In the genomic region with DNA sequence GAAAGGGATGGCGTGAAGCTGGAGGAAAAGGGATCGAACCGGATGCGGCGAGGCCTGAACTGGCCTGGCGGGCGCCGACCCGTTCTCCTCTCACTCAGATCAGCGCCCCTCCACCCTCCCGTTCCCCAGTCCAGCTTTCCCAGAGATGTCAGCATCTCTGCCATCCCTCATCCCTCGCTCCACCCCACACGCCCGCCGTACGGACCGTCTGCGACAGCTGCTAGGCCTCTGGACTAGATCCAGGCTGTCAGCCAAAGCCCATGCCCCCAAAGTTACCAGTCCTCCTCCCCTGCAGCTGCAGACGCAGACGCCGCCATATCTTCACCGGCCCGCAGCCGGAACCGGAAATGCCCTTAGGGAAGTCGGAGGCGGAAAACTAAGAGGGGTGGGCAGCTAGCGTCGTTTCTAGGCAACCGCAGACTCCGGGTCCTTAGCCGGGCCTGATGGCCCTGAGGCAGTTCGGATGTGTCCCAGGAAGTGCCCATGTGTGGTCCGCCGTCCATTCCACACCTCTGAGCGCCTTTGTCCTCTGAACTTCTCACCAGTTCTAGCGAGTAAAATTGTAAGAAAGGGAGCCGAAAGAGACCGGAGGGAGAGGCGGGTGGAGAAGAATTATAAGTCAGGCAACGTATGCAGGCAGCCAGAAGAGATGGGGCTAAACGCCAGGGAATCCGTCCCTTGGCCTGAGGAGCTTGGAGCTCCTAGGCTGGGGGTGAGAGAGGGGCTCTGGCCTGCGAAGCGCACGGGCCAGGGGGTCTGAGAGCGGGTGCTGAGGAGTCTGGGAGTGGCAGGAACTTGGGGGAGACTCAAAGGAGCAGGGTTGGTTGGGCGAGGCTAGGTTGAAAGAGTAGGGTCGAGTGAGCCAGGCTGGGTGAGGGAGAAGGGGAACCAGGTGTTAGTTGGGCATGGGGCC, we compare ENCODE assay signal across 1 cellular context.
TF ChIP-seq lines count a peak whose summit lies in the region.

A gene with protein sequence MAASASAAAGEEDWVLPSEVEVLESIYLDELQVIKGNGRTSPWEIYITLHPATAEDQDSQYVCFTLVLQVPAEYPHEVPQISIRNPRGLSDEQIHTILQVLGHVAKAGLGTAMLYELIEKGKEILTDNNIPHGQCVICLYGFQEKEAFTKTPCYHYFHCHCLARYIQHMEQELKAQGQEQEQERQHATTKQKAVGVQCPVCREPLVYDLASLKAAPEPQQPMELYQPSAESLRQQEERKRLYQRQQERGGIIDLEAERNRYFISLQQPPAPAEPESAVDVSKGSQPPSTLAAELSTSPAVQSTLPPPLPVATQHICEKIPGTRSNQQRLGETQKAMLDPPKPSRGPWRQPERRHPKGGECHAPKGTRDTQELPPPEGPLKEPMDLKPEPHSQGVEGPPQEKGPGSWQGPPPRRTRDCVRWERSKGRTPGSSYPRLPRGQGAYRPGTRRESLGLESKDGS (minus strand): TSS at position 349 of the 913 bp plus-strand sequence. CDS start 32 bp downstream, at position 317.
A gene with protein sequence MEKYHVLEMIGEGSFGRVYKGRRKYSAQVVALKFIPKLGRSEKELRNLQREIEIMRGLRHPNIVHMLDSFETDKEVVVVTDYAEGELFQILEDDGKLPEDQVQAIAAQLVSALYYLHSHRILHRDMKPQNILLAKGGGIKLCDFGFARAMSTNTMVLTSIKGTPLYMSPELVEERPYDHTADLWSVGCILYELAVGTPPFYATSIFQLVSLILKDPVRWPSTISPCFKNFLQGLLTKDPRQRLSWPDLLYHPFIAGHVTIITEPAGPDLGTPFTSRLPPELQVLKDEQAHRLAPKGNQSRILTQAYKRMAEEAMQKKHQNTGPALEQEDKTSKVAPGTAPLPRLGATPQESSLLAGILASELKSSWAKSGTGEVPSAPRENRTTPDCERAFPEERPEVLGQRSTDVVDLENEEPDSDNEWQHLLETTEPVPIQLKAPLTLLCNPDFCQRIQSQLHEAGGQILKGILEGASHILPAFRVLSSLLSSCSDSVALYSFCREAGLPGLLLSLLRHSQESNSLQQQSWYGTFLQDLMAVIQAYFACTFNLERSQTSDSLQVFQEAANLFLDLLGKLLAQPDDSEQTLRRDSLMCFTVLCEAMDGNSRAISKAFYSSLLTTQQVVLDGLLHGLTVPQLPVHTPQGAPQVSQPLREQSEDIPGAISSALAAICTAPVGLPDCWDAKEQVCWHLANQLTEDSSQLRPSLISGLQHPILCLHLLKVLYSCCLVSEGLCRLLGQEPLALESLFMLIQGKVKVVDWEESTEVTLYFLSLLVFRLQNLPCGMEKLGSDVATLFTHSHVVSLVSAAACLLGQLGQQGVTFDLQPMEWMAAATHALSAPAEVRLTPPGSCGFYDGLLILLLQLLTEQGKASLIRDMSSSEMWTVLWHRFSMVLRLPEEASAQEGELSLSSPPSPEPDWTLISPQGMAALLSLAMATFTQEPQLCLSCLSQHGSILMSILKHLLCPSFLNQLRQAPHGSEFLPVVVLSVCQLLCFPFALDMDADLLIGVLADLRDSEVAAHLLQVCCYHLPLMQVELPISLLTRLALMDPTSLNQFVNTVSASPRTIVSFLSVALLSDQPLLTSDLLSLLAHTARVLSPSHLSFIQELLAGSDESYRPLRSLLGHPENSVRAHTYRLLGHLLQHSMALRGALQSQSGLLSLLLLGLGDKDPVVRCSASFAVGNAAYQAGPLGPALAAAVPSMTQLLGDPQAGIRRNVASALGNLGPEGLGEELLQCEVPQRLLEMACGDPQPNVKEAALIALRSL (N-terminal part only) (plus strand): TSS at position 433 of the 913 bp plus-strand sequence. CDS start 744 bp downstream, outside the sequence.

TF ChIP-seq in HepG2, 621 proteins besides CTCF, POLR2A, EP300 and RAD21 (continued from another document and continues in another):
- TF ChIP-seq, protein P1, sequence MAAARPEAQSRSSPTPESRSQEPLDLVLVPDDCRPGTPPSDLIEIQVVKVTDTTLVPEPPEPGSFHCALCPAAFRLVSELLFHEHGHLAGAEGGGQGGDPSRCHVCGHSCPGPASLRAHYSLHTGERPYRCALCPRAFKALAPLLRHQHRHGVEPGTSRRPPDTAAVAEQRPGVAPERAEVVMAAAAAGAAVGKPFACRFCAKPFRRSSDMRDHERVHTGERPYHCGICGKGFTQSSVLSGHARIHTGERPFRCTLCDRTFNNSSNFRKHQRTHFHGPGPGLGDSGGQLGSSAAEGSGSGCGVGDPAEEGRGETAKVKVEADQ (CRISPR knock-in tag; IDR thresholded peaks at IDR 0.05; ENCODE audit: borderline replicate concordance), result no peak
- TF ChIP-seq HNRNPH1 (optimal IDR thresholded peaks at IDR 0.05; ENCODE audit: low read depth, low read length) (no peak), ZNF143 (CRISPR knock-in tag; IDR thresholded peaks at IDR 0.05) (peak; percentile 42; the same call in 1 of the 2 replicates), HIVEP1 (CRISPR knock-in tag; IDR thresholded peaks at IDR 0.05) (peak; percentile 62; the same call in 1 of the 2 replicates), ZNF839 (CRISPR knock-in tag; IDR thresholded peaks at IDR 0.05; ENCODE audit: borderline replicate concordance) (peak; percentile 74; the same call in 1 of the 2 replicates), SOX5 (CRISPR knock-in tag; IDR thresholded peaks at IDR 0.05; ENCODE audit: borderline replicate concordance) (peak; percentile 18; the same call in 1 of the 2 replicates), ZNF383 (CRISPR knock-in tag; IDR thresholded peaks at IDR 0.05; ENCODE audit: borderline replicate concordance) (no peak), SSRP1 (CRISPR knock-in tag; IDR thresholded peaks at IDR 0.05) (no peak), ZBTB42 (CRISPR knock-in tag; IDR thresholded peaks at IDR 0.05) (peak; percentile 58; the same call in 1 of the 2 replicates), HOXA9 (CRISPR knock-in tag; IDR thresholded peaks at IDR 0.05; ENCODE audit: borderline replicate concordance) (no peak), MATR3 (CRISPR knock-in tag; IDR thresholded peaks at IDR 0.05) (no peak), ZNF747 (CRISPR knock-in tag; IDR thresholded peaks at IDR 0.05; ENCODE audit: borderline replicate concordance) (no peak)
- TF ChIP-seq, protein P2, sequence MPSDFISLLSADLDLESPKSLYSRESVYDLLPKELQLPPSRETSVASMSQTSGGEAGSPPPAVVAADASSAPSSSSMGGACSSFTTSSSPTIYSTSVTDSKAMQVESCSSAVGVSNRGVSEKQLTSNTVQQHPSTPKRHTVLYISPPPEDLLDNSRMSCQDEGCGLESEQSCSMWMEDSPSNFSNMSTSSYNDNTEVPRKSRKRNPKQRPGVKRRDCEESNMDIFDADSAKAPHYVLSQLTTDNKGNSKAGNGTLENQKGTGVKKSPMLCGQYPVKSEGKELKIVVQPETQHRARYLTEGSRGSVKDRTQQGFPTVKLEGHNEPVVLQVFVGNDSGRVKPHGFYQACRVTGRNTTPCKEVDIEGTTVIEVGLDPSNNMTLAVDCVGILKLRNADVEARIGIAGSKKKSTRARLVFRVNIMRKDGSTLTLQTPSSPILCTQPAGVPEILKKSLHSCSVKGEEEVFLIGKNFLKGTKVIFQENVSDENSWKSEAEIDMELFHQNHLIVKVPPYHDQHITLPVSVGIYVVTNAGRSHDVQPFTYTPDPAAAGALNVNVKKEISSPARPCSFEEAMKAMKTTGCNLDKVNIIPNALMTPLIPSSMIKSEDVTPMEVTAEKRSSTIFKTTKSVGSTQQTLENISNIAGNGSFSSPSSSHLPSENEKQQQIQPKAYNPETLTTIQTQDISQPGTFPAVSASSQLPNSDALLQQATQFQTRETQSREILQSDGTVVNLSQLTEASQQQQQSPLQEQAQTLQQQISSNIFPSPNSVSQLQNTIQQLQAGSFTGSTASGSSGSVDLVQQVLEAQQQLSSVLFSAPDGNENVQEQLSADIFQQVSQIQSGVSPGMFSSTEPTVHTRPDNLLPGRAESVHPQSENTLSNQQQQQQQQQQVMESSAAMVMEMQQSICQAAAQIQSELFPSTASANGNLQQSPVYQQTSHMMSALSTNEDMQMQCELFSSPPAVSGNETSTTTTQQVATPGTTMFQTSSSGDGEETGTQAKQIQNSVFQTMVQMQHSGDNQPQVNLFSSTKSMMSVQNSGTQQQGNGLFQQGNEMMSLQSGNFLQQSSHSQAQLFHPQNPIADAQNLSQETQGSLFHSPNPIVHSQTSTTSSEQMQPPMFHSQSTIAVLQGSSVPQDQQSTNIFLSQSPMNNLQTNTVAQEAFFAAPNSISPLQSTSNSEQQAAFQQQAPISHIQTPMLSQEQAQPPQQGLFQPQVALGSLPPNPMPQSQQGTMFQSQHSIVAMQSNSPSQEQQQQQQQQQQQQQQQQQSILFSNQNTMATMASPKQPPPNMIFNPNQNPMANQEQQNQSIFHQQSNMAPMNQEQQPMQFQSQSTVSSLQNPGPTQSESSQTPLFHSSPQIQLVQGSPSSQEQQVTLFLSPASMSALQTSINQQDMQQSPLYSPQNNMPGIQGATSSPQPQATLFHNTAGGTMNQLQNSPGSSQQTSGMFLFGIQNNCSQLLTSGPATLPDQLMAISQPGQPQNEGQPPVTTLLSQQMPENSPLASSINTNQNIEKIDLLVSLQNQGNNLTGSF (CRISPR knock-in tag; IDR thresholded peaks at IDR 0.05), result 0 out of 2 replicates have a peak, but pooled peaks have one; percentile 18
- TF ChIP-seq, protein P3, sequence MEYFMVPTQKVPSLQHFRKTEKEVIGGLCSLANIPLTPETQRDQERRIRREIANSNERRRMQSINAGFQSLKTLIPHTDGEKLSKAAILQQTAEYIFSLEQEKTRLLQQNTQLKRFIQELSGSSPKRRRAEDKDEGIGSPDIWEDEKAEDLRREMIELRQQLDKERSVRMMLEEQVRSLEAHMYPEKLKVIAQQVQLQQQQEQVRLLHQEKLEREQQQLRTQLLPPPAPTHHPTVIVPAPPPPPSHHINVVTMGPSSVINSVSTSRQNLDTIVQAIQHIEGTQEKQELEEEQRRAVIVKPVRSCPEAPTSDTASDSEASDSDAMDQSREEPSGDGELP (IDR thresholded peaks at IDR 0.05; ENCODE audit: borderline replicate concordance, low read depth), result peak; percentile 25; the same call in 1 of the 2 replicates
- TF ChIP-seq, protein P4, sequence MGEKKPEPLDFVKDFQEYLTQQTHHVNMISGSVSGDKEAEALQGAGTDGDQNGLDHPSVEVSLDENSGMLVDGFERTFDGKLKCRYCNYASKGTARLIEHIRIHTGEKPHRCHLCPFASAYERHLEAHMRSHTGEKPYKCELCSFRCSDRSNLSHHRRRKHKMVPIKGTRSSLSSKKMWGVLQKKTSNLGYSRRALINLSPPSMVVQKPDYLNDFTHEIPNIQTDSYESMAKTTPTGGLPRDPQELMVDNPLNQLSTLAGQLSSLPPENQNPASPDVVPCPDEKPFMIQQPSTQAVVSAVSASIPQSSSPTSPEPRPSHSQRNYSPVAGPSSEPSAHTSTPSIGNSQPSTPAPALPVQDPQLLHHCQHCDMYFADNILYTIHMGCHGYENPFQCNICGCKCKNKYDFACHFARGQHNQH (CRISPR knock-in tag; IDR thresholded peaks at IDR 0.05), result no peak
- TF ChIP-seq, protein P5, sequence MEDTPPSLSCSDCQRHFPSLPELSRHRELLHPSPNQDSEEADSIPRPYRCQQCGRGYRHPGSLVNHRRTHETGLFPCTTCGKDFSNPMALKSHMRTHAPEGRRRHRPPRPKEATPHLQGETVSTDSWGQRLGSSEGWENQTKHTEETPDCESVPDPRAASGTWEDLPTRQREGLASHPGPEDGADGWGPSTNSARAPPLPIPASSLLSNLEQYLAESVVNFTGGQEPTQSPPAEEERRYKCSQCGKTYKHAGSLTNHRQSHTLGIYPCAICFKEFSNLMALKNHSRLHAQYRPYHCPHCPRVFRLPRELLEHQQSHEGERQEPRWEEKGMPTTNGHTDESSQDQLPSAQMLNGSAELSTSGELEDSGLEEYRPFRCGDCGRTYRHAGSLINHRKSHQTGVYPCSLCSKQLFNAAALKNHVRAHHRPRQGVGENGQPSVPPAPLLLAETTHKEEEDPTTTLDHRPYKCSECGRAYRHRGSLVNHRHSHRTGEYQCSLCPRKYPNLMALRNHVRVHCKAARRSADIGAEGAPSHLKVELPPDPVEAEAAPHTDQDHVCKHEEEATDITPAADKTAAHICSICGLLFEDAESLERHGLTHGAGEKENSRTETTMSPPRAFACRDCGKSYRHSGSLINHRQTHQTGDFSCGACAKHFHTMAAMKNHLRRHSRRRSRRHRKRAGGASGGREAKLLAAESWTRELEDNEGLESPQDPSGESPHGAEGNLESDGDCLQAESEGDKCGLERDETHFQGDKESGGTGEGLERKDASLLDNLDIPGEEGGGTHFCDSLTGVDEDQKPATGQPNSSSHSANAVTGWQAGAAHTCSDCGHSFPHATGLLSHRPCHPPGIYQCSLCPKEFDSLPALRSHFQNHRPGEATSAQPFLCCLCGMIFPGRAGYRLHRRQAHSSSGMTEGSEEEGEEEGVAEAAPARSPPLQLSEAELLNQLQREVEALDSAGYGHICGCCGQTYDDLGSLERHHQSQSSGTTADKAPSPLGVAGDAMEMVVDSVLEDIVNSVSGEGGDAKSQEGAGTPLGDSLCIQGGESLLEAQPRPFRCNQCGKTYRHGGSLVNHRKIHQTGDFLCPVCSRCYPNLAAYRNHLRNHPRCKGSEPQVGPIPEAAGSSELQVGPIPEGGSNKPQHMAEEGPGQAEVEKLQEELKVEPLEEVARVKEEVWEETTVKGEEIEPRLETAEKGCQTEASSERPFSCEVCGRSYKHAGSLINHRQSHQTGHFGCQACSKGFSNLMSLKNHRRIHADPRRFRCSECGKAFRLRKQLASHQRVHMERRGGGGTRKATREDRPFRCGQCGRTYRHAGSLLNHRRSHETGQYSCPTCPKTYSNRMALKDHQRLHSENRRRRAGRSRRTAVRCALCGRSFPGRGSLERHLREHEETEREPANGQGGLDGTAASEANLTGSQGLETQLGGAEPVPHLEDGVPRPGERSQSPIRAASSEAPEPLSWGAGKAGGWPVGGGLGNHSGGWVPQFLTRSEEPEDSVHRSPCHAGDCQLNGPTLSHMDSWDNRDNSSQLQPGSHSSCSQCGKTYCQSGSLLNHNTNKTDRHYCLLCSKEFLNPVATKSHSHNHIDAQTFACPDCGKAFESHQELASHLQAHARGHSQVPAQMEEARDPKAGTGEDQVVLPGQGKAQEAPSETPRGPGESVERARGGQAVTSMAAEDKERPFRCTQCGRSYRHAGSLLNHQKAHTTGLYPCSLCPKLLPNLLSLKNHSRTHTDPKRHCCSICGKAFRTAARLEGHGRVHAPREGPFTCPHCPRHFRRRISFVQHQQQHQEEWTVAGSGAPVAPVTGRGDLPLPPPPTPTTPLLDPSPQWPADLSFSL (CRISPR knock-in tag; IDR thresholded peaks at IDR 0.05), result no peak
